23 cellular contexts compared by ENCODE assay signal in the genomic region with DNA sequence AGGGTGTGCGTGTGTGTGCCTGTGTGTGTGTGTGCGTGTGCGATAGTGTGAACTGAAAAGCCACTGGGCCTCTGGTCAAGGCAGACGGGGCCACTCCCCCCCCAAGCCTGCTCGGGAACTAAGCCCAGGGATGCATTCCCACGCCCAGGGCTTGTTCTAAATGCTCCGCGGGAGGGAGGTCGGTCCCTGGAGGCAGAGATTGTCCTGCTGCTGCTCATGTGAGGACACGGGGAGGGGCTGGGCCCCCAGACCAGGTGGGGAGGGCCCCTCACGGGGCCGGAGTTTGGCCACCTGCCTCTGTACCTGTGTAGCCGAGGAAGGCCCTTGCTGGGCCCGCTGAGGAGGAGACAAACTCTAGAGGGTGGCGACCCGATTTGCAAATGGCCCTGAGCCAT.
DNase-seq lines count a peak whose midpoint lies in the region; ATAC-seq and TF ChIP-seq lines count a peak whose summit lies in the region.
"Had no signal": no experiment of that assay in that cellular context is flagged by ENCODE, and none has a peak within 500 bp of the region (broad histone marks: within the 10 kb centered on the region; RNA-seq: fewer than 3 reads in every experiment).

No MANE protein-coding gene starts in this region.

- H3K9ac ChIP-seq in IMR-90 (ENCODE audit: low read depth, low read length), result no peak overlapping the region
- H3K9ac ChIP-seq: SK-N-SH had no signal

- DNase-seq in AG20443 (ENCODE audit: low spot score) (peak; percentile 58), IMR-90 (no peak), fibroblast of the aortic adventitia (ENCODE audit: low read depth) (peak; percentile 19), medulla oblongata (ENCODE audit: extremely low spot score) (peak; percentile 33), NCI-H1930 (lab: John Stamatoyannopoulos, UW) (no peak)
- DNase-seq in activated naive CD4-positive, alpha-beta T cell treated with anti-CD3 and anti-CD28 coated beads, Interleukin-2, amount 50 U/mL, for 16 hours, result no peak
- DNase-seq: activated CD4-positive, alpha-beta T cell treated with anti-CD3 and anti-CD28 coated beads for 1 hour; activated T-cell treated with anti-CD3 and anti-CD28 coated beads for 4 hours; effector CD4-positive, alpha-beta T cell; GDM1; KBM-7; naive B cell; NCI-H2081 treated with DMSO at 0.1 percent for 48 hours; NCI-H226; NCI-H69; SK-N-SH; small intestine; thyroid gland had no signal

- no peaks in the 10 kb centered on the region for H3K36me3 ChIP-seq in IMR-90 (ENCODE audit: control insufficient read depth, insufficient read depth, low read length)
- H3K36me3 ChIP-seq: thyroid gland, vagina had no signal

- no peak overlapping the region for H4K8ac ChIP-seq in IMR-90 (ENCODE audit: low read depth in 2 of 2, low read length in 2 of 2)

- H2AFZ ChIP-seq in IMR-90 (replicated peaks; ENCODE audit: low read length, poor library complexity), result peak overlapping the region; percentile 29
- H2AFZ ChIP-seq: hepatocyte had no signal

- H3K27me3 ChIP-seq in IMR-90 (ENCODE audit: control insufficient read depth, insufficient read depth, low read length), result peaks cover 17% of the 10 kb centered on the region
- H3K27me3 ChIP-seq: hepatocyte, thyroid gland, vagina had no signal

- CTCF ChIA-PET in IMR-90 (lab: Yijun Ruan, JAX), result no interaction called here

- H3K27ac ChIP-seq in IMR-90 (ENCODE audit: insufficient read depth, low read length), result no peak overlapping the region
- H3K27ac ChIP-seq: hepatocyte, psoas muscle, thyroid gland, vagina had no signal

- intact Hi-C loops in IMR-90 (cut with micrococcal nuclease), result no loop called here

- no peak overlapping the region for H2BK15ac ChIP-seq in IMR-90 (ENCODE audit: low read depth, low read length)

- no peak overlapping the region for H2BK120ac ChIP-seq in IMR-90 (ENCODE audit: low read depth, low read length)

- no peak overlapping the region for H3K14ac ChIP-seq in IMR-90 (replicated peaks; ENCODE audit: low read depth, low read length)

- ATAC-seq in IMR-90 (ENCODE audit: low read depth) (no peak), GM21717 (IDR thresholded peaks at IDR 0.05; ENCODE audit: unreplicated experiment) (no peak), HG03442 (IDR thresholded peaks at IDR 0.05; ENCODE audit: unreplicated experiment) (no peak)

- no peak overlapping the region for H2BK5ac ChIP-seq in IMR-90 (ENCODE audit: low read depth, low read length, poor library complexity, severe bottlenecking)

- H3K9me3 ChIP-seq in IMR-90 (ENCODE audit: control insufficient read depth, insufficient read depth, low read length), result peaks cover 3% of the 10 kb centered on the region; the same call in 1 of the 2 replicates
- H3K9me3 ChIP-seq: psoas muscle, SK-N-SH, thyroid gland, vagina had no signal

- no peak overlapping the region for H2BK20ac ChIP-seq in IMR-90 (ENCODE audit: low read depth, low read length)

- H3K4me1 ChIP-seq in IMR-90 (ENCODE audit: control insufficient read depth, insufficient read depth, low read length), result no peaks in the 10 kb centered on the region
- H3K4me1 ChIP-seq: psoas muscle, thyroid gland had no signal

- H3K4ac ChIP-seq in IMR-90 (ENCODE audit: low read depth, low read length), result no peak overlapping the region

- no peak overlapping the region for H3K4me2 ChIP-seq in IMR-90 (ENCODE audit: low read depth, low read length)
- H3K4me2 ChIP-seq: hepatocyte, SK-N-SH had no signal

- H4K91ac ChIP-seq in IMR-90 (ENCODE audit: insufficient read depth, low read depth, low read length), result no peak overlapping the region

- TF ChIP-seq POLR2A in IMR-90 (IDR thresholded peaks at IDR 0.05; ENCODE audit: low read depth, low read length), result no peak

- TF ChIP-seq CTCF in IMR-90 (conservative IDR thresholded peaks at IDR 0.05; ENCODE audit: low read depth, low read length) (no peak), fibroblast of the aortic adventitia (IDR thresholded peaks at IDR 0.05; ENCODE audit: insufficient read depth, low read length) (no peak)

- H3K79me1 ChIP-seq in IMR-90 (ENCODE audit: low read depth in 1 of 2, low read length in 2 of 2), result no peaks in the 10 kb centered on the region

- H4K5ac ChIP-seq in IMR-90 (ENCODE audit: low read depth, low read length), result no peak overlapping the region

- H3K9me1 ChIP-seq in IMR-90 (ENCODE audit: insufficient read depth, low read length), result no peaks in the 10 kb centered on the region

- H3K4me3 ChIP-seq in IMR-90 (ENCODE audit: insufficient read depth, low read depth, low read length), result no peak overlapping the region
- no peak overlapping the region for H3K4me3 ChIP-seq in fibroblast of the aortic adventitia (ENCODE audit: low read depth, low read length)
- H3K4me3 ChIP-seq: hepatocyte, psoas muscle, thyroid gland, vagina had no signal

- POLR2A ChIA-PET in IMR-90 (lab: Charles Lee; ENCODE audit: unreplicated experiment), result no interaction called here

- H3K18ac ChIP-seq in IMR-90 (ENCODE audit: low read depth, low read length), result no peak overlapping the region

- TF ChIP-seq RAD21 in IMR-90 (IDR thresholded peaks at IDR 0.05; ENCODE audit: low read length), result no peak

- 30% methylated on average over 10 of the region's 16 CpGs; no CpG with 5 or more reads in 1 of the 2 experiments for WGBS in IMR-90 (ENCODE audit: extremely low coverage in 2 of 2, insufficient read length in 1 of 2), 2 experiments

- no peak overlapping the region for H2AK5ac ChIP-seq in IMR-90 (ENCODE audit: low read depth, low read length)

- H3K56ac ChIP-seq in IMR-90 (ENCODE audit: extremely low read depth, insufficient read depth, low read length), result no peak overlapping the region

- H2AK9ac ChIP-seq in IMR-90 (replicated peaks; ENCODE audit: low read depth, low read length, poor library complexity), result no peak overlapping the region

- dilution Hi-C loops in IMR-90 (cut with HindIII; ENCODE audit: low sequenced_read_pairs, unreplicated experiment), result no loop called here

- no peaks in the 10 kb centered on the region for H4K20me1 ChIP-seq in IMR-90 (ENCODE audit: insufficient read depth, low read length)

- H3K23ac ChIP-seq in IMR-90 (ENCODE audit: low read depth, low read length), result no peak overlapping the region

- in situ Hi-C loops in IMR-90 (cut with MboI; ENCODE audit: low sequenced_read_pairs), result no loop called here

- BruUV-seq in IMR-90 (replicated peaks; lab: Mats Ljungman, UMichigan), result no TSS peak

TF ChIP-seq in IMR-90, 13 proteins besides CTCF, POLR2A, EP300 and RAD21:
- TF ChIP-seq RCOR1 (IDR thresholded peaks at IDR 0.05; ENCODE audit: insufficient replicate concordance, low read length) (no peak), BHLHE40 (IDR thresholded peaks at IDR 0.05; ENCODE audit: low read depth, low read length) (no peak), SMC3 (IDR thresholded peaks at IDR 0.05; ENCODE audit: low read depth, low read length) (no peak), FOS (IDR thresholded peaks at IDR 0.05; ENCODE audit: low read depth, low read length) (no peak), MAZ (IDR thresholded peaks at IDR 0.05; ENCODE audit: borderline replicate concordance, low read depth, low read length) (no peak), MAFK (IDR thresholded peaks at IDR 0.05; ENCODE audit: low read depth, low read length) (no peak), MXI1 (IDR thresholded peaks at IDR 0.05; ENCODE audit: borderline replicate concordance, low read depth, low read length) (no peak), CHD1 (IDR thresholded peaks at IDR 0.05; ENCODE audit: low read depth, low read length) (no peak), RFX5 (IDR thresholded peaks at IDR 0.05; ENCODE audit: low read depth, low read length) (no peak), NFE2L2 (IDR thresholded peaks at IDR 0.05; ENCODE audit: low read depth, low read length) (no peak), USF2 (IDR thresholded peaks at IDR 0.05; ENCODE audit: low read depth, low read length) (no peak), CEBPB (IDR thresholded peaks at IDR 0.05; ENCODE audit: low read depth, low read length) (no peak)
- TF ChIP-seq, protein P1, sequence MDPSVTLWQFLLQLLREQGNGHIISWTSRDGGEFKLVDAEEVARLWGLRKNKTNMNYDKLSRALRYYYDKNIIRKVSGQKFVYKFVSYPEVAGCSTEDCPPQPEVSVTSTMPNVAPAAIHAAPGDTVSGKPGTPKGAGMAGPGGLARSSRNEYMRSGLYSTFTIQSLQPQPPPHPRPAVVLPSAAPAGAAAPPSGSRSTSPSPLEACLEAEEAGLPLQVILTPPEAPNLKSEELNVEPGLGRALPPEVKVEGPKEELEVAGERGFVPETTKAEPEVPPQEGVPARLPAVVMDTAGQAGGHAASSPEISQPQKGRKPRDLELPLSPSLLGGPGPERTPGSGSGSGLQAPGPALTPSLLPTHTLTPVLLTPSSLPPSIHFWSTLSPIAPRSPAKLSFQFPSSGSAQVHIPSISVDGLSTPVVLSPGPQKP (IDR thresholded peaks at IDR 0.05; ENCODE audit: borderline replicate concordance, low read depth, low read length), result no peak
TF ChIP-seq in IMR-90: peak in this region for 0.

Comparison
In these comparisons a context has a peak if more than half of its experiments do, and no peak if none do; other contexts are left out.
1. DNase-seq: peak in AG20443 (single experiment), fibroblast of the aortic adventitia (single experiment) and medulla oblongata (single experiment); none in IMR-90 (single experiment), NCI-H1930 (0 of 2) and activated naive CD4-positive, alpha-beta T cell treated with anti-CD3 and anti-CD28 coated beads, Interleukin-2, amount 50 U/mL, for 16 hours (single experiment).